14 cellular contexts compared by ENCODE assay signal in genomic region chr17:45935710-45936509, GRCh38. TPM values are rescaled to one million over a fixed set of nuclear protein-coding genes. Genes with fewer than 3 reads are reported as not detected.
DNase-seq lines count a peak whose midpoint lies in the region; ATAC-seq and TF ChIP-seq lines count a peak whose summit lies in the region.
"Had no signal": no experiment of that assay in that cellular context is flagged by ENCODE, and none has a peak within 500 bp of the region (broad histone marks: within the 10 kb centered on the region; RNA-seq: fewer than 3 reads in every experiment).

No MANE protein-coding gene starts in this region.

- peaks cover 22% of the 10 kb centered on the region for H3K27me3 Mint-ChIP-seq in activated CD4-positive, alpha-beta T cell treated with anti-CD3 and anti-CD28 coated beads, Interleukin-2, amount 10 ng/mL, durations not matched to agents 7 days and 5 days

- H3K27me3 ChIP-seq in dorsolateral prefrontal cortex (no peaks in the 10 kb centered on the region), right lobe of liver (no peaks in the 10 kb centered on the region)

- H3K36me3 Mint-ChIP-seq in activated CD4-positive, alpha-beta T cell treated with anti-CD3 and anti-CD28 coated beads, Interleukin-2, amount 10 ng/mL, durations not matched to agents 7 days and 5 days (ENCODE audit: low read depth): no peaks in the 10 kb centered on the region
- H3K36me3 Mint-ChIP-seq: CD14-positive monocyte had no signal

- POLR2A ChIA-PET in activated CD4-positive, alpha-beta T cell treated with anti-CD3 and anti-CD28 coated beads, Interleukin-2, amount 10 ng/mL, durations not matched to agents 7 days and 5 days (lab: Charles Lee): no interaction called here

- no peaks in the 10 kb centered on the region for H3K9me3 Mint-ChIP-seq in activated CD4-positive, alpha-beta T cell treated with anti-CD3 and anti-CD28 coated beads, Interleukin-2, amount 10 ng/mL, durations not matched to agents 7 days and 5 days

- CTCF ChIA-PET in activated CD4-positive, alpha-beta T cell treated with anti-CD3 and anti-CD28 coated beads, Interleukin-2, amount 10 ng/mL, durations not matched to agents 7 days and 5 days (lab: Charles Lee): interaction anchor here (0.9 to 1.3 kb wide), 2 partner anchors 13 to 22 kb away, joined by 3 read pairs; no protein-coding TSS in a partner anchor

- TF ChIP-seq POLR2A in right lobe of liver (IDR thresholded peaks at IDR 0.05): no peak

- H3K4me3 ChIP-seq in dorsolateral prefrontal cortex (no peak overlapping the region), right lobe of liver (peak overlapping the region; percentile 36 to 86 (median 62))

- ATAC-seq in right lobe of liver: peak; percentile 74 to 84 (median 78)
- ATAC-seq in HG03095 (IDR thresholded peaks at IDR 0.05; ENCODE audit: unreplicated experiment): no peak
- no peak for ATAC-seq in HG03439 (IDR thresholded peaks at IDR 0.05; ENCODE audit: unreplicated experiment)

- DNase-seq in activated CD4-positive, alpha-beta T cell treated with anti-CD3 and anti-CD28 coated beads, Interleukin-2, amount 10 ng/mL, durations not matched to agents 7 days and 5 days: no peak
- no peak for DNase-seq in activated CD4-positive, alpha-beta T cell treated with anti-CD3 and anti-CD28 coated beads, Interleukin-2, amount 50 U/mL, for 4 hours
- DNase-seq in dorsolateral prefrontal cortex (peak in 1 of 10 donors; percentile 15), right lobe of liver (peak; percentile 68 to 94 (median 83)), HPDE6-E6E7 (ENCODE audit: extremely low spot score) (no peak)
- no peak for DNase-seq in activated effector memory CD4-positive, alpha-beta T cell treated with anti-CD3 and anti-CD28 coated beads, Interleukin-2, amount 50 U/mL, for 16 hours
- DNase-seq: 8988T, MM.1S, NCI-H446 treated with DMSO at 0.1 percent for 48 hours, OCI-M1 had no signal

- 32% methylated on average over 9 of the region's 10 CpGs for WGBS in right lobe of liver (ENCODE audit: insufficient coverage, low coverage, low lambda C conversion rate, missing lambda C conversion rate)

- no peaks in the 10 kb centered on the region for H3K9me3 ChIP-seq in right lobe of liver

- H3K36me3 ChIP-seq in right lobe of liver: peaks cover 0 to 8% (median under 1%) of the 10 kb centered on the region in 4 donors

- peak overlapping the region; percentile 14 for H3K27ac Mint-ChIP-seq in activated CD4-positive, alpha-beta T cell treated with anti-CD3 and anti-CD28 coated beads, Interleukin-2, amount 10 ng/mL, durations not matched to agents 7 days and 5 days

- no peak overlapping the region for H3K4me3 Mint-ChIP-seq in activated CD4-positive, alpha-beta T cell treated with anti-CD3 and anti-CD28 coated beads, Interleukin-2, amount 10 ng/mL, durations not matched to agents 7 days and 5 days
- H3K4me3 Mint-ChIP-seq: CD14-positive monocyte had no signal

- TF ChIP-seq CTCF in dorsolateral prefrontal cortex (IDR thresholded peaks at IDR 0.05 in 54 of 56, conservative IDR thresholded peaks at IDR 0.05 in 2 of 56; ENCODE audit: low read depth in 1 of 56, partially characterized antibody in 56 of 56) (no peak), right lobe of liver (IDR thresholded peaks at IDR 0.05) (peak in 2 of 4 donors; percentile 8 to 9)

- intact Hi-C loops in dorsolateral prefrontal cortex (cut with DNase I) (no loop called here), right lobe of liver (cut with DNase I) (no loop called here)

- H3K4me1 Mint-ChIP-seq in activated CD4-positive, alpha-beta T cell treated with anti-CD3 and anti-CD28 coated beads, Interleukin-2, amount 10 ng/mL, durations not matched to agents 7 days and 5 days: no peaks in the 10 kb centered on the region
- H3K4me1 Mint-ChIP-seq: CD14-positive monocyte had no signal

- peak overlapping the region in 54 of 59 donors; percentile 20 to 99 (median 70) for H3K27ac ChIP-seq in dorsolateral prefrontal cortex
- peak overlapping the region; percentile 43 to 88 (median 63) for H3K27ac ChIP-seq in right lobe of liver
- H3K27ac ChIP-seq: HL-60 had no signal

- peaks cover 0 to 39% (median 6%) of the 10 kb centered on the region in 4 donors for H3K4me1 ChIP-seq in right lobe of liver

RNA-seq across cellular contexts. Expression of gene MAPT, which starts 41.6 kb away (rescaled TPM):
- total RNA-seq in activated CD4-positive, alpha-beta T cell treated with anti-CD3 and anti-CD28 coated beads, Interleukin-2, amount 10 ng/mL, durations not matched to agents 7 days and 5 days: under 1 TPM; 0.12 to 0.46 TPM
- total RNA-seq in dorsolateral prefrontal cortex (100 to 1,000 TPM; 323 to 524 (median 437) TPM), right lobe of liver (1 to 10 TPM in 2 of 6 experiments, under 1 TPM in 4; 0.39 to 4.9 (median 0.59) TPM)

Comparison
In these comparisons a context has a peak if more than half of its experiments do, and no peak if none do; other contexts are left out.
1. DNase-seq: peak in right lobe of liver (3 of 3); none in activated CD4-positive, alpha-beta T cell treated with anti-CD3 and anti-CD28 coated beads, Interleukin-2, amount 10 ng/mL, durations not matched to agents 7 days and 5 days (single experiment), activated CD4-positive, alpha-beta T cell treated with anti-CD3 and anti-CD28 coated beads, Interleukin-2, amount 50 U/mL, for 4 hours (0 of 2), activated effector memory CD4-positive, alpha-beta T cell treated with anti-CD3 and anti-CD28 coated beads, Interleukin-2, amount 50 U/mL, for 16 hours (single experiment) and HPDE6-E6E7 (single experiment).
2. H3K4me3 ChIP-seq: peak in right lobe of liver (3 of 3); none in dorsolateral prefrontal cortex (0 of 59).
3. ATAC-seq: peak in right lobe of liver (4 of 4); none in HG03095 (single experiment) and HG03439 (single experiment).
4. RNA of gene MAPT, which starts 41.6 kb away (total RNA-seq): 323 to 524 TPM in dorsolateral prefrontal cortex; 0.39 to 4.9 TPM in right lobe of liver and 0.12 to 0.46 TPM in activated CD4-positive, alpha-beta T cell treated with anti-CD3 and anti-CD28 coated beads, Interleukin-2, amount 10 ng/mL, durations not matched to agents 7 days and 5 days; every median in the first group is over 10 times any median in the second.